ENCODE assay signal across 8 cellular contexts in genomic region chr5:759111-759741, GRCh38. TPM values are rescaled to one million over a fixed set of nuclear protein-coding genes. Genes with fewer than 3 reads are reported as not detected.
A peak's percentile ranks its signal among the peaks of the same experiment; 100 is the strongest.
DNase-seq lines count a peak whose midpoint lies in the region; ATAC-seq and TF ChIP-seq lines count a peak whose summit lies in the region.

No MANE protein-coding gene starts in this region.

- no peaks in the 10 kb centered on the region for H3K79me2 ChIP-seq in mammary epithelial cell (ENCODE audit: insufficient read depth, low read length)

- H3K9me3 ChIP-seq in breast epithelium: no peaks in the 10 kb centered on the region
- H3K9me3 ChIP-seq in mammary epithelial cell (replicated peaks; ENCODE audit: insufficient read depth, low read length): no peaks in the 10 kb centered on the region
- H3K9me3 ChIP-seq in liver (ENCODE audit: control insufficient read depth in 4 of 4, low read length in 3 of 4): no peaks in the 10 kb centered on the region
- H3K9me3 ChIP-seq in upper lobe of left lung: no peaks in the 10 kb centered on the region

- peak in 1 of 2 donors; percentile 67 for TF ChIP-seq RAD21 in liver (IDR thresholded peaks at IDR 0.05)

- H3K9ac ChIP-seq in mammary epithelial cell (ENCODE audit: insufficient read depth, low read length): no peak overlapping the region
- peak overlapping the region; percentile 42 to 50 for H3K9ac ChIP-seq in liver (ENCODE audit: low read depth in 1 of 2, low read length in 2 of 2)

- H4K20me1 ChIP-seq in mammary epithelial cell (ENCODE audit: insufficient read depth, low read length): no peaks in the 10 kb centered on the region

- TF ChIP-seq POLR2A in breast epithelium (IDR thresholded peaks at IDR 0.05): no peak
- peak in 1 of 4 donors; percentile 32 for TF ChIP-seq POLR2A in upper lobe of left lung (IDR thresholded peaks at IDR 0.05)

- H3K27me3 ChIP-seq in breast epithelium: no peaks in the 10 kb centered on the region
- H3K27me3 ChIP-seq in mammary epithelial cell (ENCODE audit: insufficient read depth, low read length): peaks cover 6% of the 10 kb centered on the region
- H3K27me3 ChIP-seq in liver (ENCODE audit: control insufficient read depth in 4 of 4, insufficient read depth in 4 of 4, low read length in 3 of 4): no peaks in the 10 kb centered on the region
- H3K27me3 ChIP-seq in upper lobe of left lung: no peaks in the 10 kb centered on the region

- H3K36me3 ChIP-seq in breast epithelium (no peaks in the 10 kb centered on the region), mammary epithelial cell (ENCODE audit: insufficient read depth, low read length) (no peaks in the 10 kb centered on the region), liver (ENCODE audit: control insufficient read depth in 4 of 4, insufficient read depth in 3 of 4, low read depth in 1 of 4, low read length in 3 of 4) (no peaks in the 10 kb centered on the region), upper lobe of left lung (no peaks in the 10 kb centered on the region)

- H3K4me3 ChIP-seq in breast epithelium (peak overlapping the region in 2 of 3 donors; percentile 16 to 43), mammary epithelial cell (replicated peaks in 1 of 3; ENCODE audit: insufficient read depth in 1 of 3, low read depth in 2 of 3, low read length in 3 of 3) (no peak overlapping the region), liver (ENCODE audit: low read depth in 1 of 3, low read length in 3 of 3) (peak overlapping the region in 1 of 3 donors; percentile 41), upper lobe of left lung (peak overlapping the region in 2 of 4 donors; percentile 5 to 8)

- peak; percentile 19 to 80 for ATAC-seq in activated naive CD4-positive, alpha-beta T cell treated with anti-CD3 and anti-CD28 coated beads, Interleukin-2, amount 50 U/mL, for 72 hours
- peak; percentile 83 to 84 for ATAC-seq in upper lobe of left lung (ENCODE audit: low FRiP score in 2 of 2)
- no peak for ATAC-seq in GM21825 (IDR thresholded peaks at IDR 0.05; ENCODE audit: unreplicated experiment)
- ATAC-seq in HG02588 (IDR thresholded peaks at IDR 0.05; ENCODE audit: unreplicated experiment): no peak

- peak in 1 of 4 donors; percentile 36 for TF ChIP-seq EP300 in upper lobe of left lung (IDR thresholded peaks at IDR 0.05)

- no TSS peak for BruUV-seq in mammary epithelial cell (replicated peaks; lab: Mats Ljungman, UMichigan)

- no peaks in the 10 kb centered on the region for H3K9me3 Mint-ChIP-seq in activated naive CD4-positive, alpha-beta T cell treated with anti-CD3 and anti-CD28 coated beads, Interleukin-2, amount 50 U/mL, for 72 hours

- peak; percentile 57 to 85 for DNase-seq in breast epithelium (ENCODE audit: low spot score in 2 of 2)
- DNase-seq in mammary epithelial cell: no peak
- peak in 1 of 2 donors; percentile 51 for DNase-seq in activated naive CD4-positive, alpha-beta T cell treated with anti-CD3 and anti-CD28 coated beads, Interleukin-2, amount 50 U/mL, for 72 hours (ENCODE audit: low spot score in 2 of 2)
- peak; percentile 83 to 85 for DNase-seq in upper lobe of left lung
- no peak for DNase-seq in AG08395 (ENCODE audit: low spot score)

- H3K4me2 ChIP-seq in mammary epithelial cell (ENCODE audit: insufficient read depth, low read depth, low read length): no peak overlapping the region

- intact Hi-C loops in breast epithelium (cut with DNase I; ENCODE audit: low total_unique reads): loop anchor here (5.0 kb wide), 1 partner anchor 83 kb away; no protein-coding TSS in a partner anchor
- intact Hi-C loops in mammary epithelial cell (cut with micrococcal nuclease): no loop called here

- dilution Hi-C loops in mammary epithelial cell (cut with HindIII; ENCODE audit: low sequenced_read_pairs): no loop called here

- in situ Hi-C loops in mammary epithelial cell (cut with MboI; ENCODE audit: low sequenced_read_pairs in 2 of 2): no loop called here

- H3K27ac Mint-ChIP-seq in activated naive CD4-positive, alpha-beta T cell treated with anti-CD3 and anti-CD28 coated beads, Interleukin-2, amount 50 U/mL, for 72 hours: peak overlapping the region in 1 of 2 donors; percentile 54

- H3K27ac ChIP-seq in breast epithelium (peak overlapping the region; percentile 13 to 23), mammary epithelial cell (ENCODE audit: insufficient read depth, low read depth, low read length) (no peak overlapping the region), liver (ENCODE audit: low read depth in 1 of 2, low read length in 2 of 2) (peak overlapping the region; percentile 54 to 68), upper lobe of left lung (peak overlapping the region; percentile 27 to 75 (median 66))

- CTCF ChIA-PET in mammary epithelial cell (lab: Charles Lee; ENCODE audit: low non-redundant PET): no interaction called here

- WGBS in mammary epithelial cell (ENCODE audit: low coverage, missing lambda C conversion rate): 77% methylated on average over 11 of the region's 33 CpGs
- 56% methylated on average over 33 of the region's 33 CpGs for WGBS in liver
- WGBS in upper lobe of left lung, 2 donors: 35 to 46% methylated on average over 29 to 33 of the region's 33 CpGs

- no peak for TF ChIP-seq CTCF in breast epithelium (IDR thresholded peaks at IDR 0.05)
- TF ChIP-seq CTCF in mammary epithelial cell (conservative IDR thresholded peaks at IDR 0.05 in 1 of 2, IDR thresholded peaks at IDR 0.05 in 1 of 2; ENCODE audit: extremely low read depth in 1 of 2, insufficient read depth in 1 of 2, low read depth in 1 of 2, low read length in 2 of 2): no peak
- no peak for TF ChIP-seq CTCF in liver (IDR thresholded peaks at IDR 0.05; ENCODE audit: low read depth, low read length, missing input control)
- TF ChIP-seq CTCF in upper lobe of left lung (IDR thresholded peaks at IDR 0.05): peak in 1 of 6 experiments; percentile 4

- H3K4me1 ChIP-seq in breast epithelium (peaks cover 0 to 6% of the 10 kb centered on the region in 2 donors), mammary epithelial cell (ENCODE audit: insufficient read depth, low read length) (no peaks in the 10 kb centered on the region), liver (ENCODE audit: control insufficient read depth in 4 of 4, insufficient read depth in 4 of 4, low read length in 3 of 4) (peaks cover 2 to 30% (median 15%) of the 10 kb centered on the region in 4 donors), upper lobe of left lung (peaks cover 29 to 54% (median 35%) of the 10 kb centered on the region in 4 donors)

- H3K36me3 Mint-ChIP-seq in activated naive CD4-positive, alpha-beta T cell treated with anti-CD3 and anti-CD28 coated beads, Interleukin-2, amount 50 U/mL, for 72 hours: no peaks in the 10 kb centered on the region

- no peak overlapping the region for H2AFZ ChIP-seq in mammary epithelial cell (ENCODE audit: low read depth, low read length)

TF ChIP-seq in liver, 16 proteins besides CTCF, POLR2A, EP300 and RAD21:
- TF ChIP-seq SP1 (IDR thresholded peaks at IDR 0.05) (peak; percentile 71), FOXA1 (IDR thresholded peaks at IDR 0.05) (no peak), EGR1 (IDR thresholded peaks at IDR 0.05; ENCODE audit: low read depth in 2 of 2) (no peak), NR2F2 (IDR thresholded peaks at IDR 0.05) (peak; percentile 94), HNF4G (IDR thresholded peaks at IDR 0.05) (no peak), FOXA2 (IDR thresholded peaks at IDR 0.05) (no peak), GABPA (IDR thresholded peaks at IDR 0.05 in 1 of 2, conservative IDR thresholded peaks at IDR 0.05 in 1 of 2) (no peak), YY1 (IDR thresholded peaks at IDR 0.05) (no peak), RXRA (IDR thresholded peaks at IDR 0.05) (peak; percentile 43 to 50)
- TF ChIP-seq, protein P1, sequence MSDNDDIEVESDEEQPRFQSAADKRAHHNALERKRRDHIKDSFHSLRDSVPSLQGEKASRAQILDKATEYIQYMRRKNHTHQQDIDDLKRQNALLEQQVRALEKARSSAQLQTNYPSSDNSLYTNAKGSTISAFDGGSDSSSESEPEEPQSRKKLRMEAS (IDR thresholded peaks at IDR 0.05): no peak

RNA-seq across cellular contexts. Expression of gene ZDHHC11B, which starts 25.3 kb away (rescaled TPM):
- total RNA-seq in breast epithelium (1 to 10 TPM; 1.1 to 4.8 (median 3.9) TPM), mammary epithelial cell (under 1 TPM in 1 of 2 donors, not detected in 1; 0.12 TPM), liver (1 to 10 TPM in 1 of 2 donors, under 1 TPM in 1; 0.37 to 2.1 TPM), upper lobe of left lung (10 to 100 TPM in 4 of 6 donors, 1 to 10 TPM in 2; 7.4 to 40.8 (median 13.1) TPM)
- polyA plus RNA-seq in mammary epithelial cell (0.10 TPM), liver (under 1 TPM; 0.38 to 0.86 TPM)
- polyA minus RNA-seq in mammary epithelial cell: not detected
- 1 to 10 TPM in 1 of 2 donors, not detected in 1; 1.4 TPM for total RNA-seq in activated naive CD4-positive, alpha-beta T cell treated with anti-CD3 and anti-CD28 coated beads, Interleukin-2, amount 50 U/mL, for 72 hours

Comparison
In these comparisons a context has a peak if more than half of its experiments do, and no peak if none do; other contexts are left out.
1. DNase-seq: peak in breast epithelium (2 of 2) and upper lobe of left lung (2 of 2); none in mammary epithelial cell (single experiment) and AG08395 (single experiment).
2. H3K4me3 ChIP-seq: peak in breast epithelium (2 of 3); none in mammary epithelial cell (0 of 3).
3. ATAC-seq: peak in activated naive CD4-positive, alpha-beta T cell treated with anti-CD3 and anti-CD28 coated beads, Interleukin-2, amount 50 U/mL, for 72 hours (2 of 2) and upper lobe of left lung (2 of 2); none in GM21825 (single experiment) and HG02588 (single experiment).